In genomic region chr16:86590501-86591144, GRCh38 we compare ENCODE assay signal across 1 cellular context.
A peak's percentile ranks its signal among the peaks of the same experiment; 100 is the strongest.
TF ChIP-seq lines count a peak whose summit lies in the region.

No MANE protein-coding gene starts in this region.

TF ChIP-seq in HepG2, 621 proteins besides CTCF, POLR2A, EP300 and RAD21 (continued from another document):
- TF ChIP-seq PRDM4 (CRISPR knock-in tag; IDR thresholded peaks at IDR 0.05; ENCODE audit: borderline replicate concordance) = no peak
- no peak for TF ChIP-seq ZNF329 (CRISPR knock-in tag; IDR thresholded peaks at IDR 0.05; ENCODE audit: low read depth)
- no peak for TF ChIP-seq ZNF296 (CRISPR knock-in tag; conservative IDR thresholded peaks at IDR 0.05)
- no peak for TF ChIP-seq GPN1 (CRISPR knock-in tag; IDR thresholded peaks at IDR 0.05; ENCODE audit: borderline replicate concordance)
- no peak for TF ChIP-seq FOXP1 (IDR thresholded peaks at IDR 0.05)
- TF ChIP-seq FOXP1 (CRISPR knock-in tag; IDR thresholded peaks at IDR 0.05) = 0 out of 2 replicates have a peak, but pooled peaks have one; percentile 20
- TF ChIP-seq XRCC5 (optimal IDR thresholded peaks at IDR 0.05; ENCODE audit: low read length) = no peak
- no peak for TF ChIP-seq TEAD2 (CRISPR knock-in tag; IDR thresholded peaks at IDR 0.05)
- no peak for TF ChIP-seq CCDC6 (CRISPR knock-in tag; IDR thresholded peaks at IDR 0.05)
- TF ChIP-seq ZNF232 (CRISPR knock-in tag; IDR thresholded peaks at IDR 0.05; ENCODE audit: borderline replicate concordance) = no peak
- TF ChIP-seq ZUFSP (CRISPR knock-in tag; IDR thresholded peaks at IDR 0.05; ENCODE audit: borderline replicate concordance) = no peak
- no peak for TF ChIP-seq ZNF383 (CRISPR knock-in tag; IDR thresholded peaks at IDR 0.05; ENCODE audit: borderline replicate concordance)
- TF ChIP-seq ZNF614 (CRISPR knock-in tag; IDR thresholded peaks at IDR 0.05; ENCODE audit: borderline replicate concordance) = no peak
- no peak for TF ChIP-seq ZC3H4 (CRISPR knock-in tag; IDR thresholded peaks at IDR 0.05; ENCODE audit: borderline replicate concordance)
- TF ChIP-seq NFIC (IDR thresholded peaks at IDR 0.05; ENCODE audit: low read length) = no peak
- TF ChIP-seq NR3C1 (CRISPR knock-in tag; IDR thresholded peaks at IDR 0.05) = no peak
- TF ChIP-seq ZKSCAN5 (CRISPR knock-in tag; IDR thresholded peaks at IDR 0.05) = no peak
- TF ChIP-seq MTERF4 (CRISPR knock-in tag; IDR thresholded peaks at IDR 0.05) = no peak
- TF ChIP-seq ADNP (CRISPR knock-in tag; IDR thresholded peaks at IDR 0.05) = no peak
- peak; percentile 69 for TF ChIP-seq FOXA3 (CRISPR knock-in tag; IDR thresholded peaks at IDR 0.05)
- 0 out of 2 replicates have a peak, but pooled peaks have one; percentile 30 for TF ChIP-seq NFE2 (CRISPR knock-in tag; IDR thresholded peaks at IDR 0.05)
- TF ChIP-seq MTA1 (CRISPR knock-in tag; IDR thresholded peaks at IDR 0.05; ENCODE audit: borderline replicate concordance) = no peak
- TF ChIP-seq STAT6 (CRISPR knock-in tag; IDR thresholded peaks at IDR 0.05; ENCODE audit: borderline replicate concordance) = no peak
- no peak for TF ChIP-seq ZBED4 (CRISPR knock-in tag; IDR thresholded peaks at IDR 0.05; ENCODE audit: borderline replicate concordance)
- no peak for TF ChIP-seq NBN (conservative IDR thresholded peaks at IDR 0.05)
- TF ChIP-seq NAIF1 (CRISPR knock-in tag; IDR thresholded peaks at IDR 0.05; ENCODE audit: borderline replicate concordance) = no peak
- no peak for TF ChIP-seq HMG20A (CRISPR knock-in tag; IDR thresholded peaks at IDR 0.05; ENCODE audit: borderline replicate concordance)
- TF ChIP-seq ATF7 (IDR thresholded peaks at IDR 0.05) = no peak
- no peak for TF ChIP-seq ATF7 (CRISPR knock-in tag; IDR thresholded peaks at IDR 0.05)
- no peak for TF ChIP-seq ZEB1 (IDR thresholded peaks at IDR 0.05; ENCODE audit: insufficient replicate concordance, low read depth)
- TF ChIP-seq FOSL2 (CRISPR knock-in tag; IDR thresholded peaks at IDR 0.05) = peak; percentile 68
- no peak for TF ChIP-seq NR1H2 (CRISPR knock-in tag; IDR thresholded peaks at IDR 0.05; ENCODE audit: borderline replicate concordance, low read depth)
- no peak for TF ChIP-seq ZNF30 (CRISPR knock-in tag; IDR thresholded peaks at IDR 0.05)
- TF ChIP-seq USF2 (IDR thresholded peaks at IDR 0.05; ENCODE audit: low read depth, low read length) = no peak
- no peak for TF ChIP-seq USF2 (CRISPR knock-in tag; IDR thresholded peaks at IDR 0.05; ENCODE audit: borderline replicate concordance)
- no peak for TF ChIP-seq HNF4G (IDR thresholded peaks at IDR 0.05; ENCODE audit: borderline replicate concordance, low read depth, low read length)
- no peak for TF ChIP-seq HNF4G (CRISPR knock-in tag; IDR thresholded peaks at IDR 0.05; ENCODE audit: borderline replicate concordance, low read depth)
